ENCODE assay signal across 37 cellular contexts in genomic region chrX:153445106-153445855, GRCh38. TPM values are rescaled to one million over a fixed set of nuclear protein-coding genes. Genes with fewer than 3 reads are reported as not detected.
"Had no signal": no experiment of that assay in that cellular context is flagged by ENCODE, and none has a peak within 500 bp of the region (broad histone marks: within the 10 kb centered on the region; RNA-seq: fewer than 3 reads in every experiment).

No MANE protein-coding gene starts in this region.

- H3K4me3 Mint-ChIP-seq: activated B cell treated with CpG ODN at 0.5 μM for 24 hours; activated CD8-positive, alpha-beta T cell treated with anti-CD3 and anti-CD28 coated beads for 36 hours; activated naive CD4-positive, alpha-beta T cell treated with anti-CD3 and anti-CD28 coated beads, Interleukin-2, amount 10 ng/mL, durations not matched to agents 7 days and 5 days; activated naive CD8-positive, alpha-beta T cell treated with anti-CD3 and anti-CD28 coated beads, Interleukin-2, amount 10 ng/mL, durations not matched to agents 7 days and 5 days; activated T-cell treated with anti-CD3 and anti-CD28 coated beads, Interleukin-2, amount 50 U/mL, for 4 hours; activated T-helper 17 cell treated with anti-CD3 and anti-CD28 coated beads, Interleukin-2, amount 50 U/mL, for 72 hours; brain; central memory CD8-positive, alpha-beta T cell; T-cell; T-helper 1 cell treated with Interleukin-12 subunit alpha and Interleukin-12 subunit beta and Interleukin-4 antibody, amounts not matched to agents 30 μg/mL and 1 μg/mL, for 36 hours had no signal

- H3K36me3 Mint-ChIP-seq: activated naive CD4-positive, alpha-beta T cell treated with anti-CD3 and anti-CD28 coated beads, Interleukin-2, amount 10 ng/mL, durations not matched to agents 7 days and 5 days; activated naive CD4-positive, alpha-beta T cell treated with anti-CD3 and anti-CD28 coated beads, Interleukin-2, amount 50 U/mL, for 72 hours; activated naive CD8-positive, alpha-beta T cell treated with anti-CD3 and anti-CD28 coated beads, Interleukin-2, amount 10 ng/mL, durations not matched to agents 7 days and 5 days; brain had no signal

- H3K9me3 ChIP-seq: ascending aorta, esophagus squamous epithelium, gastroesophageal sphincter, heart right ventricle had no signal

- H3K27me3 Mint-ChIP-seq: activated B cell treated with CpG ODN at 0.5 μM for 24 hours; activated CD8-positive, alpha-beta T cell treated with anti-CD3 and anti-CD28 coated beads for 36 hours; activated naive CD8-positive, alpha-beta T cell treated with anti-CD3 and anti-CD28 coated beads, Interleukin-2, amount 10 ng/mL, durations not matched to agents 7 days and 5 days; activated T-helper 17 cell treated with anti-CD3 and anti-CD28 coated beads, Interleukin-2, amount 50 U/mL, for 72 hours; brain; central memory CD8-positive, alpha-beta T cell; T-cell had no signal

- H3K4me1 Mint-ChIP-seq: activated B cell treated with CpG ODN at 0.5 μM for 24 hours; activated naive CD4-positive, alpha-beta T cell treated with anti-CD3 and anti-CD28 coated beads, Interleukin-2, amount 10 ng/mL, durations not matched to agents 7 days and 5 days; activated naive CD8-positive, alpha-beta T cell treated with anti-CD3 and anti-CD28 coated beads, Interleukin-2, amount 10 ng/mL, durations not matched to agents 7 days and 5 days; activated T-helper 17 cell treated with anti-CD3 and anti-CD28 coated beads, Interleukin-2, amount 50 U/mL, for 72 hours; brain; central memory CD8-positive, alpha-beta T cell; T-cell had no signal

- H3K9me3 Mint-ChIP-seq: activated B cell treated with CpG ODN at 0.5 μM for 24 hours; activated CD8-positive, alpha-beta T cell treated with anti-CD3 and anti-CD28 coated beads for 36 hours; activated naive CD4-positive, alpha-beta T cell treated with anti-CD3 and anti-CD28 coated beads, Interleukin-2, amount 10 ng/mL, durations not matched to agents 7 days and 5 days; activated naive CD4-positive, alpha-beta T cell treated with anti-CD3 and anti-CD28 coated beads, Interleukin-2, amount 50 U/mL, for 72 hours; activated naive CD8-positive, alpha-beta T cell treated with anti-CD3 and anti-CD28 coated beads, Interleukin-2, amount 10 ng/mL, durations not matched to agents 7 days and 5 days; activated T-cell treated with anti-CD3 and anti-CD28 coated beads, Interleukin-2, amount 50 U/mL, for 4 hours; activated T-helper 17 cell treated with anti-CD3 and anti-CD28 coated beads, Interleukin-2, amount 50 U/mL, for 72 hours; central memory CD8-positive, alpha-beta T cell; T-cell; T-helper 1 cell treated with Interleukin-12 subunit alpha and Interleukin-12 subunit beta and Interleukin-4 antibody, amounts not matched to agents 30 μg/mL and 1 μg/mL, for 36 hours had no signal

- H3K4me1 ChIP-seq: ascending aorta, breast epithelium, gastroesophageal sphincter, heart right ventricle had no signal

- ATAC-seq: activated CD4-positive, CD25-positive, alpha-beta regulatory T cell treated with anti-CD3 and anti-CD28 coated beads, Interleukin-2, amount 50 U/mL, for 24 hours; activated CD8-positive, alpha-beta T cell treated with anti-CD3 and anti-CD28 coated beads for 36 hours; activated naive CD4-positive, alpha-beta T cell treated with anti-CD3 and anti-CD28 coated beads, Interleukin-2, amount 50 U/mL, for 72 hours; activated T-cell treated with anti-CD3 and anti-CD28 coated beads, Interleukin-2, amount 50 U/mL, for 4 hours; activated T-helper 17 cell treated with anti-CD3 and anti-CD28 coated beads, Interleukin-2, amount 50 U/mL, for 72 hours; T-cell had no signal

- H3K4me3 ChIP-seq: ascending aorta, breast epithelium, cardiac muscle cell, esophagus squamous epithelium, gastroesophageal sphincter, heart right ventricle had no signal

- DNase-seq: activated B cell treated with CpG ODN at 0.5 μM for 24 hours; activated CD4-positive, alpha-beta T cell treated with anti-CD3 and anti-CD28 coated beads for 48 hours; activated CD4-positive, alpha-beta T cell treated with anti-CD3 and anti-CD28 coated beads, Interleukin-2, amount 50 U/mL, for 1 hour; activated CD4-positive, alpha-beta T cell treated with anti-CD3 and anti-CD28 coated beads, Interleukin-2, amount 50 U/mL, for 48 hours; activated CD8-positive, alpha-beta memory T cell treated with anti-CD3 and anti-CD28 coated beads for 24 hours; activated CD8-positive, alpha-beta T cell treated with anti-CD3 and anti-CD28 coated beads for 36 hours; activated effector memory CD4-positive, alpha-beta T cell treated with Interleukin-2 at 50 U/mL for 16 hours; activated naive CD4-positive, alpha-beta T cell; activated naive CD4-positive, alpha-beta T cell treated with anti-CD3 and anti-CD28 coated beads, Interleukin-2, amount 10 ng/mL, durations not matched to agents 7 days and 5 days; activated naive CD8-positive, alpha-beta T cell treated with anti-CD3 and anti-CD28 coated beads, Interleukin-2, amount 10 ng/mL, durations not matched to agents 7 days and 5 days; activated T-cell treated with anti-CD3 and anti-CD28 coated beads, Interleukin-2, amount 50 U/mL, for 4 hours; effector CD8-positive, alpha-beta T cell; esophagus squamous epithelium; foreskin melanocyte; heart right ventricle; T-cell; T1000; WERI-Rb-1 had no signal

- H3K27ac Mint-ChIP-seq: activated B cell treated with CpG ODN at 0.5 μM for 24 hours; activated CD8-positive, alpha-beta T cell treated with anti-CD3 and anti-CD28 coated beads for 36 hours; activated naive CD4-positive, alpha-beta T cell treated with anti-CD3 and anti-CD28 coated beads, Interleukin-2, amount 50 U/mL, for 72 hours; activated naive CD8-positive, alpha-beta T cell treated with anti-CD3 and anti-CD28 coated beads, Interleukin-2, amount 10 ng/mL, durations not matched to agents 7 days and 5 days; activated T-helper 17 cell treated with anti-CD3 and anti-CD28 coated beads, Interleukin-2, amount 50 U/mL, for 72 hours; brain; T-cell; T-helper 1 cell treated with Interleukin-12 subunit alpha and Interleukin-12 subunit beta and Interleukin-4 antibody, amounts not matched to agents 30 μg/mL and 1 μg/mL, for 36 hours had no signal

- H3K27ac ChIP-seq: ascending aorta, cardiac muscle cell, epithelial cell of prostate, esophagus squamous epithelium, gastroesophageal sphincter, heart right ventricle, WERI-Rb-1 had no signal

- H3K36me3 ChIP-seq: breast epithelium, cardiac muscle cell had no signal

- H3K27me3 ChIP-seq: ascending aorta, cardiac muscle cell, esophagus squamous epithelium had no signal

RNA-seq across cellular contexts. Expression of gene TREX2, which starts 0.6 kb away (rescaled TPM):
- polyA plus RNA-seq: cardiac muscle cell, fibroblast of lung had no signal

RNA-seq across cellular contexts. Expression of gene ZFP92, which starts 34.0 kb away (rescaled TPM):
- polyA plus RNA-seq: cardiac muscle cell had no signal

RNA-seq across cellular contexts. Expression of gene PNMA6E, which starts 44.1 kb away (rescaled TPM):
- total RNA-seq: activated B cell treated with CpG ODN at 0.5 μM for 24 hours; activated CD8-positive, alpha-beta T cell treated with anti-CD3 and anti-CD28 coated beads for 36 hours; activated naive CD4-positive, alpha-beta T cell treated with anti-CD3 and anti-CD28 coated beads, Interleukin-2, amount 50 U/mL, for 72 hours; activated naive CD8-positive, alpha-beta T cell treated with anti-CD3 and anti-CD28 coated beads, Interleukin-2, amount 10 ng/mL, durations not matched to agents 7 days and 5 days; activated T-cell treated with anti-CD3 and anti-CD28 coated beads, Interleukin-2, amount 50 U/mL, for 4 hours; activated T-helper 17 cell treated with anti-CD3 and anti-CD28 coated beads, Interleukin-2, amount 50 U/mL, for 72 hours; ascending aorta; breast epithelium; cerebellum; dermis microvascular lymphatic vessel endothelial cell; endothelial cell of umbilical vein; esophagus squamous epithelium; fibroblast of lung; fibroblast of villous mesenchyme; gastroesophageal sphincter; glomerular endothelial cell; heart right ventricle; T-cell; T-helper 2 cell treated with Interferon-gamma antibody and Interleukin-4, amounts not matched to agents 100 ng/mL and 5 ng/mL, for 36 hours had no signal
- polyA plus RNA-seq: cardiac muscle cell, endothelial cell of umbilical vein, esophagus, fibroblast of lung, heart right ventricle had no signal

RNA-seq across cellular contexts. Expression of gene BGN, which starts 49.5 kb away (rescaled TPM):
- total RNA-seq: activated B cell treated with CpG ODN at 0.5 μM for 24 hours; activated CD8-positive, alpha-beta T cell treated with anti-CD3 and anti-CD28 coated beads for 36 hours; activated naive CD4-positive, alpha-beta T cell treated with anti-CD3 and anti-CD28 coated beads, Interleukin-2, amount 50 U/mL, for 72 hours; activated naive CD8-positive, alpha-beta T cell treated with anti-CD3 and anti-CD28 coated beads, Interleukin-2, amount 10 ng/mL, durations not matched to agents 7 days and 5 days; activated T-helper 17 cell treated with anti-CD3 and anti-CD28 coated beads, Interleukin-2, amount 50 U/mL, for 72 hours; T-helper 2 cell treated with Interferon-gamma antibody and Interleukin-4, amounts not matched to agents 100 ng/mL and 5 ng/mL, for 36 hours had no signal
